In the genomic region with DNA sequence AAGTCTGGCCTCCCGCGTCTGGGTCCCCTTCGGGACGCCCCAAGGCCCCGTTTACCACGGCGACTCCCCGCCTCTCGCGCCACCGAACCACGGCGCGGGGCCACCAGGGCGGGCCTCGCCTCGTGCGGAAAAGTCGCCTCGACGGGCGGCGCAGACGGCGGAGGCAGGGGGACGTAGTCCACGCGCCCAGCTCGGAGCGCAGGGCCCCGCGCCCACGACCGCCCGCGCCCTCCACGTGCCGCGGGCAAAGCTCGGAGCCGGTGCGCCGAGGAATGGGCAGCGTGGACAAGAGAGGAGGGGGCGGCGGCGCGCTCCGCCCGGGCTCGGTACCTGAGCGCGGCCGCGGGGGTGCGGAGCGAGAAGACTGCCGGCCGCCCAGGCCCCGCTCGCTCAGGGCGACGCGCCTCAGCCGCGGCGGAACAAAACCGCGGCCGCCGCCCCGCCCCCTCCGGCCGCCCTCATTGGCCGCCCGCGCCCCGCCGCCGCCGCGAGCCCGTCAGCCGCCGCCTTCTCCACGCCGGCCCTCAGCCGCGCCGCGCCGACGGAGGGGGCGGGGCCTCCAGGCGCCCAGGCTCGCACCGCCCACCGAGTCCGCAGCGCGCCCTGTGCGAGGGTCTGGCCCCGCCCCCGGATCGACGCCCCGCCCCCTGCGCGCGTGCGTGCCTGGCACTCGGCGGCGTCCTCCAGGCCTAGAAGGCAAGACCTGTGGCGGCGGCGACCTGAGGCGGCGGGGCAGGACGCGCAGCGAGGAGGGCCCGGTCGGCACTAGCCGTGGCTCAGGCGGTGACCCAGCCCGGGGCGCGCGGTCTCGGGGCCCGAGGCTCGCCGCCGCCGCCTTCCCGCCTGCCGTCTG, we compare ENCODE assay signal across 1 cellular context.
TF ChIP-seq lines count a peak whose summit lies in the region.

A gene with protein sequence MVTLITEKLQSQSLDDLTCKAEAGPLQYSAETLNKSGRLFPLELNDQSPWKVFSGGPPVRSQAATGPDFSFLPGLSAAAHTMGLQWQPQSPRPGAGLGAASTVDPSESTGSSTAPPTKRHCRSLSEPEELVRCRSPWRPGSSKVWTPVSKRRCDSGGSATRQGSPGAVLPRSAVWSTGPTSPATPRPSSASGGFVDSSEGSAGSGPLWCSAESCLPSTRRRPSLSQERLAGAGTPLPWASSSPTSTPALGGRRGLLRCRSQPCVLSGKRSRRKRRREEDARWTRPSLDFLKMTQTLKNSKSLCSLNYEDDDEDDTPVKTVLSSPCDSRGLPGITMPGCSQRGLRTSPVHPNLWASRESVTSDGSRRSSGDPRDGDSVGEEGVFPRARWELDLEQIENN (minus strand): TSS at position 411 of the 853 bp plus-strand sequence. CDS start 15,572 bp downstream, outside the sequence.

TF ChIP-seq in K562, 482 proteins besides CTCF, POLR2A, EP300 and RAD21 (continued from another document and continues in another):
- TF ChIP-seq, protein P1, sequence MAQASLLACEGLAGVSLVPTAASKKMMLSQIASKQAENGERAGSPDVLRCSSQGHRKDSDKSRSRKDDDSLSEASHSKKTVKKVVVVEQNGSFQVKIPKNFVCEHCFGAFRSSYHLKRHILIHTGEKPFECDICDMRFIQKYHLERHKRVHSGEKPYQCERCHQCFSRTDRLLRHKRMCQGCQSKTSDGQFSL (CRISPR knock-in tag; IDR thresholded peaks at IDR 0.05), result peak; percentile 81
- TF ChIP-seq, protein P1 (tag; IDR thresholded peaks at IDR 0.05), result no peak
- TF ChIP-seq, protein P2, sequence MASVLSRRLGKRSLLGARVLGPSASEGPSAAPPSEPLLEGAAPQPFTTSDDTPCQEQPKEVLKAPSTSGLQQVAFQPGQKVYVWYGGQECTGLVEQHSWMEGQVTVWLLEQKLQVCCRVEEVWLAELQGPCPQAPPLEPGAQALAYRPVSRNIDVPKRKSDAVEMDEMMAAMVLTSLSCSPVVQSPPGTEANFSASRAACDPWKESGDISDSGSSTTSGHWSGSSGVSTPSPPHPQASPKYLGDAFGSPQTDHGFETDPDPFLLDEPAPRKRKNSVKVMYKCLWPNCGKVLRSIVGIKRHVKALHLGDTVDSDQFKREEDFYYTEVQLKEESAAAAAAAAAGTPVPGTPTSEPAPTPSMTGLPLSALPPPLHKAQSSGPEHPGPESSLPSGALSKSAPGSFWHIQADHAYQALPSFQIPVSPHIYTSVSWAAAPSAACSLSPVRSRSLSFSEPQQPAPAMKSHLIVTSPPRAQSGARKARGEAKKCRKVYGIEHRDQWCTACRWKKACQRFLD (CRISPR knock-in tag; IDR thresholded peaks at IDR 0.05), result 0 out of 2 replicates have a peak, but pooled peaks have one; percentile 19
- TF ChIP-seq, protein P3, sequence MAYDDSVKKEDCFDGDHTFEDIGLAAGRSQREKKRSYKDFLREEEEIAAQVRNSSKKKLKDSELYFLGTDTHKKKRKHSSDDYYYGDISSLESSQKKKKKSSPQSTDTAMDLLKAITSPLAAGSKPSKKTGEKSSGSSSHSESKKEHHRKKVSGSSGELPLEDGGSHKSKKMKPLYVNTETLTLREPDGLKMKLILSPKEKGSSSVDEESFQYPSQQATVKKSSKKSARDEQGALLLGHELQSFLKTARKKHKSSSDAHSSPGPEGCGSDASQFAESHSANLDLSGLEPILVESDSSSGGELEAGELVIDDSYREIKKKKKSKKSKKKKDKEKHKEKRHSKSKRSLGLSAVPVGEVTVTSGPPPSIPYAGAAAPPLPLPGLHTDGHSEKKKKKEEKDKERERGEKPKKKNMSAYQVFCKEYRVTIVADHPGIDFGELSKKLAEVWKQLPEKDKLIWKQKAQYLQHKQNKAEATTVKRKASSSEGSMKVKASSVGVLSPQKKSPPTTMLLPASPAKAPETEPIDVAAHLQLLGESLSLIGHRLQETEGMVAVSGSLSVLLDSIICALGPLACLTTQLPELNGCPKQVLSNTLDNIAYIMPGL (CRISPR knock-in tag; IDR thresholded peaks at IDR 0.05), result no peak; the same call in 1 of the 2 replicates
- TF ChIP-seq, protein P4, sequence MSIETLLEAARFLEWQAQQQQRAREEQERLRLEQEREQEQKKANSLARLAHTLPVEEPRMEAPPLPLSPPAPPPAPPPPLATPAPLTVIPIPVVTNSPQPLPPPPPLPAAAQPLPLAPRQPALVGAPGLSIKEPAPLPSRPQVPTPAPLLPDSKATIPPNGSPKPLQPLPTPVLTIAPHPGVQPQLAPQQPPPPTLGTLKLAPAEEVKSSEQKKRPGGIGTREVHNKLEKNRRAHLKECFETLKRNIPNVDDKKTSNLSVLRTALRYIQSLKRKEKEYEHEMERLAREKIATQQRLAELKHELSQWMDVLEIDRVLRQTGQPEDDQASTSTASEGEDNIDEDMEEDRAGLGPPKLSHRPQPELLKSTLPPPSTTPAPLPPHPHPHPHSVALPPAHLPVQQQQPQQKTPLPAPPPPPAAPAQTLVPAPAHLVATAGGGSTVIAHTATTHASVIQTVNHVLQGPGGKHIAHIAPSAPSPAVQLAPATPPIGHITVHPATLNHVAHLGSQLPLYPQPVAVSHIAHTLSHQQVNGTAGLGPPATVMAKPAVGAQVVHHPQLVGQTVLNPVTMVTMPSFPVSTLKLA (conservative IDR thresholded peaks at IDR 0.05), result peak in 1 of 2 experiments; percentile 70; a peak in 2 of 4 replicates
- TF ChIP-seq ZSCAN32 (CRISPR knock-in tag; IDR thresholded peaks at IDR 0.05), result no peak
- peak; percentile 81 for TF ChIP-seq SAFB (IDR thresholded peaks at IDR 0.05; ENCODE audit: borderline replicate concordance, low read depth, low read length)
- TF ChIP-seq, protein P5, sequence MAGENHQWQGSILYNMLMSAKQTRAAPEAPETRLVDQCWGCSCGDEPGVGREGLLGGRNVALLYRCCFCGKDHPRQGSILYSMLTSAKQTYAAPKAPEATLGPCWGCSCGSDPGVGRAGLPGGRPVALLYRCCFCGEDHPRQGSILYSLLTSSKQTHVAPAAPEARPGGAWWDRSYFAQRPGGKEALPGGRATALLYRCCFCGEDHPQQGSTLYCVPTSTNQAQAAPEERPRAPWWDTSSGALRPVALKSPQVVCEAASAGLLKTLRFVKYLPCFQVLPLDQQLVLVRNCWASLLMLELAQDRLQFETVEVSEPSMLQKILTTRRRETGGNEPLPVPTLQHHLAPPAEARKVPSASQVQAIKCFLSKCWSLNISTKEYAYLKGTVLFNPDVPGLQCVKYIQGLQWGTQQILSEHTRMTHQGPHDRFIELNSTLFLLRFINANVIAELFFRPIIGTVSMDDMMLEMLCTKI (IDR thresholded peaks at IDR 0.05; ENCODE audit: partially characterized antibody), result no peak
- TF ChIP-seq NEUROD1 (IDR thresholded peaks at IDR 0.05; ENCODE audit: borderline replicate concordance, low read depth, low read length, partially characterized antibody), result no peak
- TF ChIP-seq TRIM28 (IDR thresholded peaks at IDR 0.05), result no peak
- peak in 1 of 2 experiments; percentile 79; a peak in 2 of 4 replicates for TF ChIP-seq MAZ (CRISPR knock-in tag; conservative IDR thresholded peaks at IDR 0.05 in 1 of 2, IDR thresholded peaks at IDR 0.05 in 1 of 2)
- no peak for TF ChIP-seq SAP30 (IDR thresholded peaks at IDR 0.05; ENCODE audit: borderline replicate concordance, insufficient read depth, low read depth, low read length, poor library complexity, severe bottlenecking)
- no peak for TF ChIP-seq XRCC5 (IDR thresholded peaks at IDR 0.05; ENCODE audit: low read depth, low read length)
- no peak for TF ChIP-seq MCM2 (IDR thresholded peaks at IDR 0.05; ENCODE audit: low read depth)
- TF ChIP-seq GABPB1 (CRISPR knock-in tag; IDR thresholded peaks at IDR 0.05), result peak; percentile 75
- TF ChIP-seq KAT7 (CRISPR knock-in tag; IDR thresholded peaks at IDR 0.05; ENCODE audit: borderline replicate concordance), result peak; percentile 98
- TF ChIP-seq ZNF224 (CRISPR knock-in tag; IDR thresholded peaks at IDR 0.05), result peak; percentile 75; the same call in 1 of the 2 replicates
- no peak for TF ChIP-seq CREBBP (IDR thresholded peaks at IDR 0.05; ENCODE audit: low read depth, low read length)
- no peak for TF ChIP-seq MXI1 (IDR thresholded peaks at IDR 0.05; ENCODE audit: low read depth, low read length)
- no peak for TF ChIP-seq ETV6 (IDR thresholded peaks at IDR 0.05; ENCODE audit: borderline replicate concordance in 1 of 2, low read depth in 2 of 2, low read length in 1 of 2)
- peak; percentile 93; the same call in 1 of the 2 replicates for TF ChIP-seq ETV6 (CRISPR knock-in tag; IDR thresholded peaks at IDR 0.05; ENCODE audit: borderline replicate concordance)
- no peak for TF ChIP-seq MYNN (IDR thresholded peaks at IDR 0.05)
- no peak for TF ChIP-seq MYNN (CRISPR knock-in tag; IDR thresholded peaks at IDR 0.05)
- TF ChIP-seq CTBP1 (IDR thresholded peaks at IDR 0.05; ENCODE audit: borderline replicate concordance), result peak; percentile 99
- TF ChIP-seq, protein P6, sequence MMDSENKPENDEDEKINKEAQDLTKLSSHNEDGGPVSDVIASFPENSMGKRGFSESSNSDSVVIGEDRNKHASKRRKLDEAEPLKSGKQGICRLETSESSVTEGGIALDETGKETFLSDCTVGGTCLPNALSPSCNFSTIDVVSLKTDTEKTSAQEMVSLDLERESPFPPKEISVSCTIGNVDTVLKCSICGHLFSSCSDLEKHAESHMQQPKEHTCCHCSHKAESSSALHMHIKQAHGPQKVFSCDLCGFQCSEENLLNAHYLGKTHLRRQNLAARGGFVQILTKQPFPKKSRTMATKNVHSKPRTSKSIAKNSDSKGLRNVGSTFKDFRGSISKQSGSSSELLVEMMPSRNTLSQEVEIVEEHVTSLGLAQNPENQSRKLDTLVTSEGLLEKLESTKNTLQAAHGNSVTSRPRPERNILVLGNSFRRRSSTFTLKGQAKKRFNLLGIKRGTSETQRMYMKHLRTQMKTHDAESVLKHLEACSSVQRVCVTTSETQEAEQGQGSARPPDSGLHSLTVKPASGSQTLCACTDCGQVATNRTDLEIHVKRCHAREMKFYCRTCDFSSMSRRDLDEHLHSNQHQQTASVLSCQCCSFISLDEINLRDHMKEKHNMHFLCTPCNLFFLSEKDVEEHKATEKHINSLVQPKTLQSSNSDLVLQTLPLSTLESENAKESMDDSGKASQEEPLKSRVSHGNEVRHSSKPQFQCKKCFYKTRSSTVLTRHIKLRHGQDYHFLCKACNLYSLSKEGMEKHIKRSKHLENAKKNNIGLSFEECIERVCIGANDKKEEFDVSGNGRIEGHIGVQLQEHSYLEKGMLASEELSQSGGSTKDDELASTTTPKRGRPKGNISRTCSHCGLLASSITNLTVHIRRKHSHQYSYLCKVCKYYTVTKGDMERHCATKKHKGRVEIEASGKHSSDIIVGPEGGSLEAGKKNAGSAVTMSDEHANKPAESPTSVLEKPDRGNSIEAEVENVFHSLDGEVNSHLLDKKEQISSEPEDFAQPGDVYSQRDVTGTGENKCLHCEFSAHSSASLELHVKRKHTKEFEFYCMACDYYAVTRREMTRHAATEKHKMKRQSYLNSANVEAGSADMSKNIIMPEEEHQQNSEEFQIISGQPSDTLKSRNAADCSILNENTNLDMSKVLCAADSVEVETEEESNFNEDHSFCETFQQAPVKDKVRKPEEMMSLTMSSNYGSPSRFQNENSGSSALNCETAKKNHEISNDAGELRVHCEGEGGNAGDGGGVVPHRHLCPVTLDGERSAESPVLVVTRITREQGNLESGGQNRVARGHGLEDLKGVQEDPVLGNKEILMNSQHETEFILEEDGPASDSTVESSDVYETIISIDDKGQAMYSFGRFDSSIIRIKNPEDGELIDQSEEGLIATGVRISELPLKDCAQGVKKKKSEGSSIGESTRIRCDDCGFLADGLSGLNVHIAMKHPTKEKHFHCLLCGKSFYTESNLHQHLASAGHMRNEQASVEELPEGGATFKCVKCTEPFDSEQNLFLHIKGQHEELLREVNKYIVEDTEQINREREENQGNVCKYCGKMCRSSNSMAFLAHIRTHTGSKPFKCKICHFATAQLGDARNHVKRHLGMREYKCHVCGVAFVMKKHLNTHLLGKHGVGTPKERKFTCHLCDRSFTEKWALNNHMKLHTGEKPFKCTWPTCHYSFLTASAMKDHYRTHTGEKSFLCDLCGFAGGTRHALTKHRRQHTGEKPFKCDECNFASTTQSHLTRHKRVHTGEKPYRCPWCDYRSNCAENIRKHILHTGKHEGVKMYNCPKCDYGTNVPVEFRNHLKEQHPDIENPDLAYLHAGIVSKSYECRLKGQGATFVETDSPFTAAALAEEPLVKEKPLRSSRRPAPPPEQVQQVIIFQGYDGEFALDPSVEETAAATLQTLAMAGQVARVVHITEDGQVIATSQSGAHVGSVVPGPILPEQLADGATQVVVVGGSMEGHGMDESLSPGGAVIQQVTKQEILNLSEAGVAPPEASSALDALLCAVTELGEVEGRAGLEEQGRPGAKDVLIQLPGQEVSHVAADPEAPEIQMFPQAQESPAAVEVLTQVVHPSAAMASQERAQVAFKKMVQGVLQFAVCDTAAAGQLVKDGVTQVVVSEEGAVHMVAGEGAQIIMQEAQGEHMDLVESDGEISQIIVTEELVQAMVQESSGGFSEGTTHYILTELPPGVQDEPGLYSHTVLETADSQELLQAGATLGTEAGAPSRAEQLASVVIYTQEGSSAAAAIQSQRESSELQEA (IDR thresholded peaks at IDR 0.05; ENCODE audit: low read depth), result no peak
- TF ChIP-seq, protein P7, sequence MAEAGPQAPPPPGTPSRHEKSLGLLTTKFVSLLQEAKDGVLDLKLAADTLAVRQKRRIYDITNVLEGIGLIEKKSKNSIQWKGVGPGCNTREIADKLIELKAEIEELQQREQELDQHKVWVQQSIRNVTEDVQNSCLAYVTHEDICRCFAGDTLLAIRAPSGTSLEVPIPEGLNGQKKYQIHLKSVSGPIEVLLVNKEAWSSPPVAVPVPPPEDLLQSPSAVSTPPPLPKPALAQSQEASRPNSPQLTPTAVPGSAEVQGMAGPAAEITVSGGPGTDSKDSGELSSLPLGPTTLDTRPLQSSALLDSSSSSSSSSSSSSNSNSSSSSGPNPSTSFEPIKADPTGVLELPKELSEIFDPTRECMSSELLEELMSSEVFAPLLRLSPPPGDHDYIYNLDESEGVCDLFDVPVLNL (CRISPR knock-in tag; IDR thresholded peaks at IDR 0.05; ENCODE audit: low read depth), result no peak
- no peak for TF ChIP-seq HDAC2 (IDR thresholded peaks at IDR 0.05)
- TF ChIP-seq NR2C2 (CRISPR knock-in tag; IDR thresholded peaks at IDR 0.05), result peak; percentile 14; the same call in 1 of the 2 replicates
- no peak for TF ChIP-seq NR2C2 (tag; IDR thresholded peaks at IDR 0.05)
- peak; percentile 45; the same call in 1 of the 2 replicates for TF ChIP-seq DMBX1 (CRISPR knock-in tag; IDR thresholded peaks at IDR 0.05; ENCODE audit: borderline replicate concordance)
- TF ChIP-seq, protein P8, sequence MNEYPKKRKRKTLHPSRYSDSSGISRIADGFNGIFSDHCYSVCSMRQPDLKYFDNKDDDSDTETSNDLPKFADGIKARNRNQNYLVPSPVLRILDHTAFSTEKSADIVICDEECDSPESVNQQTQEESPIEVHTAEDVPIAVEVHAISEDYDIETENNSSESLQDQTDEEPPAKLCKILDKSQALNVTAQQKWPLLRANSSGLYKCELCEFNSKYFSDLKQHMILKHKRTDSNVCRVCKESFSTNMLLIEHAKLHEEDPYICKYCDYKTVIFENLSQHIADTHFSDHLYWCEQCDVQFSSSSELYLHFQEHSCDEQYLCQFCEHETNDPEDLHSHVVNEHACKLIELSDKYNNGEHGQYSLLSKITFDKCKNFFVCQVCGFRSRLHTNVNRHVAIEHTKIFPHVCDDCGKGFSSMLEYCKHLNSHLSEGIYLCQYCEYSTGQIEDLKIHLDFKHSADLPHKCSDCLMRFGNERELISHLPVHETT (CRISPR knock-in tag; conservative IDR thresholded peaks at IDR 0.05 in 1 of 2, IDR thresholded peaks at IDR 0.05 in 1 of 2), result peak; percentile 84 to 86; a peak in 2 of 4 replicates
- TF ChIP-seq SREBF1 (IDR thresholded peaks at IDR 0.05; ENCODE audit: borderline replicate concordance, low read depth, low read length), result no peak
- TF ChIP-seq ARHGAP35 (IDR thresholded peaks at IDR 0.05; ENCODE audit: partially characterized antibody), result no peak
- TF ChIP-seq, protein P9, sequence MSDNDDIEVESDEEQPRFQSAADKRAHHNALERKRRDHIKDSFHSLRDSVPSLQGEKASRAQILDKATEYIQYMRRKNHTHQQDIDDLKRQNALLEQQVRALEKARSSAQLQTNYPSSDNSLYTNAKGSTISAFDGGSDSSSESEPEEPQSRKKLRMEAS (CRISPR knock-in tag; IDR thresholded peaks at IDR 0.05), result peak; percentile 97
